In genomic region chr20:50288128-50288623, GRCh38 we compare ENCODE assay signal across 28 cellular contexts.
"Had no signal": no experiment of that assay in that cellular context is flagged by ENCODE, and none has a peak within 500 bp of the region (broad histone marks: within the 10 kb centered on the region; RNA-seq: fewer than 3 reads in every experiment).

No MANE protein-coding gene starts in this region.

- H3K36me3 ChIP-seq: breast epithelium, heart right ventricle, left lung, pancreas, prostate gland, stomach, tibial artery had no signal

- H3K9me3 Mint-ChIP-seq: activated B cell treated with CpG ODN at 0.5 μM for 24 hours; activated naive CD4-positive, alpha-beta T cell treated with anti-CD3 and anti-CD28 coated beads, Interleukin-2, amount 50 U/mL, for 24 hours; activated naive CD8-positive, alpha-beta T cell treated with anti-CD3 and anti-CD28 coated beads, Interleukin-2, amount 50 U/mL, for 24 hours; activated T-helper 2 cell treated with anti-CD3 and anti-CD28 coated beads, Interferon-gamma antibody, Interleukin-2, Interleukin-4, amounts not matched to agents 10 μg/mL and 5 μg/mL and 100 μg/mL, durations not matched to agents 14 hours and 24 hours and 36 hours; endodermal cell; nephron progenitor cell; stimulated activated naive B cell treated with anti-CD40 and anti-IgM and Interleukin-4, amounts not matched to agents 10 μg/mL and 1 μg/mL and 100 μg/mL, for 72 hours; T-helper 2 cell treated with Interferon-gamma antibody and Interleukin-4, amounts not matched to agents 5 μg/mL and 100 μg/mL, for 36 hours had no signal

- H3K9me3 ChIP-seq: breast epithelium, heart right ventricle, left lung, mucosa of descending colon, pancreas, prostate gland, stomach, tibial artery had no signal

- DNase-seq: activated B cell treated with CpG ODN at 0.5 μM for 24 hours; activated CD8-positive, alpha-beta memory T cell treated with anti-CD3 and anti-CD28 coated beads, Interleukin-2, amount 10 ng/mL, durations not matched to agents 7 days and 5 days; activated CD8-positive, alpha-beta T cell treated with anti-CD3 and anti-CD28 coated beads, Interleukin-2, amount 10 ng/mL, durations not matched to agents 7 days and 5 days; activated naive CD8-positive, alpha-beta T cell treated with anti-CD3 and anti-CD28 coated beads, Interleukin-2, amount 50 U/mL, for 24 hours; activated T-cell treated with anti-CD3 and anti-CD28 coated beads, Interleukin-2, amount 50 U/mL, for 48 hours; central memory CD4-positive, alpha-beta T cell; endodermal cell; foreskin keratinocyte; heart right ventricle; nephron progenitor cell; retina; stimulated activated CD4-positive, alpha-beta T cell treated with anti-CD3 and anti-CD28 coated beads, Interleukin-1b, Interleukin-23, amount 100 ng/mL, for 48 hours; stimulated activated CD4-positive, alpha-beta T cell treated with anti-CD3 and anti-CD28 coated beads, Interleukin-4, amount 100 ng/mL, for 4 hours; stimulated activated CD8-positive, alpha-beta memory T cell treated with anti-CD3 and anti-CD28 coated beads, Interleukin-4, amount 100 ng/mL, for 48 hours; stimulated activated naive B cell treated with anti-CD40 and anti-IgM and Interleukin-4, amounts not matched to agents 10 μg/mL and 1 μg/mL and 100 μg/mL, for 72 hours; stomach; tibial artery had no signal

- H3K27me3 Mint-ChIP-seq: activated naive CD4-positive, alpha-beta T cell treated with anti-CD3 and anti-CD28 coated beads, Interleukin-2, amount 50 U/mL, for 24 hours had no signal

- H3K4me3 Mint-ChIP-seq: activated B cell treated with CpG ODN at 0.5 μM for 24 hours; activated CD8-positive, alpha-beta memory T cell treated with anti-CD3 and anti-CD28 coated beads, Interleukin-2, amount 10 ng/mL, durations not matched to agents 7 days and 5 days; activated CD8-positive, alpha-beta T cell treated with anti-CD3 and anti-CD28 coated beads, Interleukin-2, amount 10 ng/mL, durations not matched to agents 7 days and 5 days; activated naive CD4-positive, alpha-beta T cell treated with anti-CD3 and anti-CD28 coated beads, Interleukin-2, amount 50 U/mL, for 24 hours; activated naive CD8-positive, alpha-beta T cell treated with anti-CD3 and anti-CD28 coated beads, Interleukin-2, amount 50 U/mL, for 24 hours; endodermal cell; nephron progenitor cell; stimulated activated naive B cell treated with anti-CD40 and anti-IgM and Interleukin-4, amounts not matched to agents 10 μg/mL and 1 μg/mL and 100 μg/mL, for 72 hours; T-helper 2 cell treated with Interferon-gamma antibody and Interleukin-4, amounts not matched to agents 5 μg/mL and 100 μg/mL, for 36 hours had no signal

- H3K27ac ChIP-seq: foreskin keratinocyte, left lung, pancreas, prostate gland, tibial artery had no signal

- H3K27ac Mint-ChIP-seq: activated B cell treated with CpG ODN at 0.5 μM for 24 hours; activated CD8-positive, alpha-beta memory T cell treated with anti-CD3 and anti-CD28 coated beads, Interleukin-2, amount 10 ng/mL, durations not matched to agents 7 days and 5 days; activated CD8-positive, alpha-beta T cell treated with anti-CD3 and anti-CD28 coated beads, Interleukin-2, amount 10 ng/mL, durations not matched to agents 7 days and 5 days; activated naive CD4-positive, alpha-beta T cell treated with anti-CD3 and anti-CD28 coated beads, Interleukin-2, amount 50 U/mL, for 24 hours; activated naive CD8-positive, alpha-beta T cell treated with anti-CD3 and anti-CD28 coated beads, Interleukin-2, amount 50 U/mL, for 24 hours; activated T-helper 2 cell treated with anti-CD3 and anti-CD28 coated beads, Interferon-gamma antibody, Interleukin-2, Interleukin-4, amounts not matched to agents 10 μg/mL and 5 μg/mL and 100 μg/mL, durations not matched to agents 14 hours and 24 hours and 36 hours; nephron progenitor cell; stimulated activated naive B cell treated with anti-CD40 and anti-IgM and Interleukin-4, amounts not matched to agents 10 μg/mL and 1 μg/mL and 100 μg/mL, for 72 hours; T-helper 2 cell treated with Interferon-gamma antibody and Interleukin-4, amounts not matched to agents 5 μg/mL and 100 μg/mL, for 36 hours had no signal

- H3K27me3 ChIP-seq: breast epithelium, foreskin keratinocyte, heart right ventricle, left lung, pancreas, stomach, tibial artery had no signal

- H3K4me1 Mint-ChIP-seq: activated naive CD4-positive, alpha-beta T cell treated with anti-CD3 and anti-CD28 coated beads, Interleukin-2, amount 50 U/mL, for 24 hours; endodermal cell had no signal

- H3K4me3 ChIP-seq: breast epithelium, heart right ventricle, left lung, lung, mucosa of descending colon, pancreas, prostate gland, smooth muscle cell, stomach, tibial artery had no signal

- ATAC-seq: activated CD8-positive, alpha-beta memory T cell treated with anti-CD3 and anti-CD28 coated beads, Interleukin-2, amount 10 ng/mL, durations not matched to agents 7 days and 5 days; activated CD8-positive, alpha-beta T cell treated with anti-CD3 and anti-CD28 coated beads, Interleukin-2, amount 10 ng/mL, durations not matched to agents 7 days and 5 days; activated naive CD8-positive, alpha-beta T cell treated with anti-CD3 and anti-CD28 coated beads, Interleukin-2, amount 50 U/mL, for 24 hours; esophagus mucosa; foreskin keratinocyte; heart right ventricle; left lung; mucosa of descending colon; pancreas; stimulated activated naive B cell treated with anti-CD40 and anti-IgM and Interleukin-4, amounts not matched to agents 10 μg/mL and 1 μg/mL and 100 μg/mL, for 72 hours had no signal

- H3K36me3 Mint-ChIP-seq: activated CD8-positive, alpha-beta memory T cell treated with anti-CD3 and anti-CD28 coated beads, Interleukin-2, amount 10 ng/mL, durations not matched to agents 7 days and 5 days; activated naive CD4-positive, alpha-beta T cell treated with anti-CD3 and anti-CD28 coated beads, Interleukin-2, amount 50 U/mL, for 24 hours; stimulated activated naive B cell treated with anti-CD40 and anti-IgM and Interleukin-4, amounts not matched to agents 10 μg/mL and 1 μg/mL and 100 μg/mL, for 72 hours had no signal
